In the genomic region with DNA sequence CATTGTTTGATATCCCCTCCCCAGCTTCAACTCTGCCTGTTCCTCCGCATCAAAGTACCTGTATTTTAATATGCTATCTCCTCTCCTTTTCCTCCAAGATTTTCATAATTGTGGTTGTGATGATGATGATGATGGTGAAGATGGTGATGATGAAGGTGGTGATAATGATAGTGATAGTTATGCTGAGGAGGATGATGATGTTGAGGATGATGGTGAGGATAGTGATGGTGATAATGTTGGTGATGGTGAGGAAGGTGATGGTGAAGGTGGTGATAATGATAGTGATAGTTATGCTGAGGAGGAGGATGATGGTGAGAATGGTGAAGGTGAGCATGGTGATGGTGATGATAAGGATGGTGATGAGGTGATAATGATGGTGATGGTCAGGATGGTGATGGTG, we compare ENCODE assay signal across 4 cellular contexts. TPM values are rescaled to one million over a fixed set of nuclear protein-coding genes. Genes with fewer than 3 reads are reported as not detected.
"Had no signal": no experiment of that assay in that cellular context is flagged by ENCODE, and none has a peak within 500 bp of the region (broad histone marks: within the 10 kb centered on the region; RNA-seq: fewer than 3 reads in every experiment).

No MANE protein-coding gene starts in this region.

RNA-seq across cellular contexts. Expression of a gene that starts 42.3 kb away (rescaled TPM):
- total RNA-seq: LHCN-M2, M059J, MCF 10A, NCI-H460 had no signal
